ENCODE assay signal across 15 cellular contexts in genomic region chr14:96237641-96238040, GRCh38. TPM values are rescaled to one million over a fixed set of nuclear protein-coding genes. Genes with fewer than 3 reads are reported as not detected.
DNase-seq lines count a peak whose midpoint lies in the region; ATAC-seq and TF ChIP-seq lines count a peak whose summit lies in the region.
"Had no signal": no experiment of that assay in that cellular context is flagged by ENCODE, and none has a peak within 500 bp of the region (broad histone marks: within the 10 kb centered on the region; RNA-seq: fewer than 3 reads in every experiment).

No MANE protein-coding gene starts in this region.

- H2AFZ ChIP-seq in IMR-90 (replicated peaks; ENCODE audit: low read length, poor library complexity): no peak overlapping the region
- H2AFZ ChIP-seq: GM23338 had no signal

- H4K20me1 ChIP-seq in IMR-90 (ENCODE audit: insufficient read depth, low read length): peaks cover 15% of the 10 kb centered on the region

- no peak overlapping the region for H3K27ac ChIP-seq in IMR-90 (ENCODE audit: insufficient read depth, low read length)
- H3K27ac ChIP-seq in colonic mucosa: no peak overlapping the region

- dilution Hi-C loops in IMR-90 (cut with HindIII; ENCODE audit: low sequenced_read_pairs, unreplicated experiment): no loop called here

- H3K9ac ChIP-seq in IMR-90 (ENCODE audit: low read depth, low read length): no peak overlapping the region
- H3K9ac ChIP-seq in colonic mucosa (ENCODE audit: low read depth in 2 of 2, low read length in 2 of 2): no peak overlapping the region

- TF ChIP-seq RAD21 in IMR-90 (IDR thresholded peaks at IDR 0.05; ENCODE audit: low read length): no peak

- H4K8ac ChIP-seq in IMR-90 (ENCODE audit: low read depth in 2 of 2, low read length in 2 of 2): no peak overlapping the region

- H2BK120ac ChIP-seq in IMR-90 (ENCODE audit: low read depth, low read length): no peak overlapping the region

- H2BK5ac ChIP-seq in IMR-90 (ENCODE audit: low read depth, low read length, poor library complexity, severe bottlenecking): no peak overlapping the region

- no peak for TF ChIP-seq POLR2A in IMR-90 (IDR thresholded peaks at IDR 0.05; ENCODE audit: low read depth, low read length)

- no peak overlapping the region for H3K4ac ChIP-seq in IMR-90 (ENCODE audit: low read depth, low read length)

- ATAC-seq in IMR-90 (ENCODE audit: low read depth) (no peak), GM21825 (IDR thresholded peaks at IDR 0.05; ENCODE audit: unreplicated experiment) (no peak), HG02763 (IDR thresholded peaks at IDR 0.05; ENCODE audit: unreplicated experiment) (no peak)
- ATAC-seq: GM23338, HCT116 had no signal

- H3K9me1 ChIP-seq in IMR-90 (ENCODE audit: insufficient read depth, low read length): peaks cover 30% of the 10 kb centered on the region

- H3K14ac ChIP-seq in IMR-90 (replicated peaks; ENCODE audit: low read depth, low read length): no peak overlapping the region

- TF ChIP-seq CTCF in IMR-90 (conservative IDR thresholded peaks at IDR 0.05; ENCODE audit: low read depth, low read length) (no peak), colonic mucosa (IDR thresholded peaks at IDR 0.05) (no peak)

- H3K36me3 ChIP-seq in IMR-90 (ENCODE audit: control insufficient read depth, insufficient read depth, low read length): peaks cover 93% of the 10 kb centered on the region
- H3K36me3 ChIP-seq in colonic mucosa: peaks cover 6% of the 10 kb centered on the region

- in situ Hi-C loops in G401 (cut with HindIII; ENCODE audit: low sequenced_read_pairs) (no loop called here), IMR-90 (cut with MboI; ENCODE audit: low sequenced_read_pairs) (no loop called here)

- no TSS peak for BruUV-seq in IMR-90 (replicated peaks; lab: Mats Ljungman, UMichigan)

- H2BK20ac ChIP-seq in IMR-90 (ENCODE audit: low read depth, low read length): no peak overlapping the region

- DNase-seq in G401 (ENCODE audit: low spot score) (peak; percentile 74), IMR-90 (no peak), cerebellum (ENCODE audit: low spot score) (peak; percentile 59), colonic mucosa (no peak)
- DNase-seq: Calu3; CD4-positive, alpha-beta memory T cell; COR-L47; DMS53; DMS79 treated with DMSO at 0.1 percent for 48 hours; H9 had no signal

- CTCF ChIA-PET in IMR-90 (lab: Yijun Ruan, JAX): no interaction called here

- H3K79me1 ChIP-seq in IMR-90 (ENCODE audit: low read depth in 1 of 2, low read length in 2 of 2): peaks cover 43 to 84% of the 10 kb centered on the region in 2 experiments

- no peak overlapping the region for H3K56ac ChIP-seq in IMR-90 (ENCODE audit: extremely low read depth, insufficient read depth, low read length)

- no peak overlapping the region for H4K91ac ChIP-seq in IMR-90 (ENCODE audit: insufficient read depth, low read depth, low read length)

- H4K5ac ChIP-seq in IMR-90 (ENCODE audit: low read depth, low read length): no peak overlapping the region

- no peak overlapping the region for H3K23ac ChIP-seq in IMR-90 (ENCODE audit: low read depth, low read length)

- no peak overlapping the region for H2AK5ac ChIP-seq in IMR-90 (ENCODE audit: low read depth, low read length)

- peaks cover 11% of the 10 kb centered on the region for H3K4me1 ChIP-seq in IMR-90 (ENCODE audit: control insufficient read depth, insufficient read depth, low read length)
- no peaks in the 10 kb centered on the region for H3K4me1 ChIP-seq in colonic mucosa

- intact Hi-C loops in IMR-90 (cut with micrococcal nuclease): no loop called here
- intact Hi-C loops in colonic mucosa (cut with DNase I): no loop called here

- 80% methylated on average over 1 of the region's 2 CpGs; no CpG with 5 or more reads in 1 of the 2 experiments for WGBS in IMR-90 (ENCODE audit: extremely low coverage in 2 of 2, insufficient read length in 1 of 2), 2 experiments

- no peak overlapping the region for H3K4me3 ChIP-seq in IMR-90 (ENCODE audit: insufficient read depth, low read depth, low read length)
- no peak overlapping the region for H3K4me3 ChIP-seq in colonic mucosa
- H3K4me3 ChIP-seq: GM23338 had no signal

- no peaks in the 10 kb centered on the region for H3K9me3 ChIP-seq in IMR-90 (ENCODE audit: control insufficient read depth, insufficient read depth, low read length)
- H3K9me3 ChIP-seq in colonic mucosa: no peaks in the 10 kb centered on the region

- POLR2A ChIA-PET in IMR-90 (lab: Charles Lee; ENCODE audit: unreplicated experiment): no interaction called here

- peak overlapping the region; percentile 23 for H2AK9ac ChIP-seq in IMR-90 (replicated peaks; ENCODE audit: low read depth, low read length, poor library complexity)

- no peaks in the 10 kb centered on the region for H3K27me3 ChIP-seq in IMR-90 (ENCODE audit: control insufficient read depth, insufficient read depth, low read length)
- H3K27me3 ChIP-seq in colonic mucosa: no peaks in the 10 kb centered on the region

- no peak overlapping the region for H2BK15ac ChIP-seq in IMR-90 (ENCODE audit: low read depth, low read length)

- no peak overlapping the region for H3K4me2 ChIP-seq in IMR-90 (ENCODE audit: low read depth, low read length)
- H3K4me2 ChIP-seq: GM23338 had no signal

- H3K18ac ChIP-seq in IMR-90 (ENCODE audit: low read depth, low read length): no peak overlapping the region

TF ChIP-seq in IMR-90, 13 proteins besides CTCF, POLR2A, EP300 and RAD21:
- TF ChIP-seq RFX5 (IDR thresholded peaks at IDR 0.05; ENCODE audit: low read depth, low read length) (no peak), MAFK (IDR thresholded peaks at IDR 0.05; ENCODE audit: low read depth, low read length) (no peak), MAZ (IDR thresholded peaks at IDR 0.05; ENCODE audit: borderline replicate concordance, low read depth, low read length) (no peak), CHD1 (IDR thresholded peaks at IDR 0.05; ENCODE audit: low read depth, low read length) (no peak), CEBPB (IDR thresholded peaks at IDR 0.05; ENCODE audit: low read depth, low read length) (no peak), RCOR1 (IDR thresholded peaks at IDR 0.05; ENCODE audit: insufficient replicate concordance, low read length) (no peak), MXI1 (IDR thresholded peaks at IDR 0.05; ENCODE audit: borderline replicate concordance, low read depth, low read length) (no peak)
- TF ChIP-seq, protein P1, sequence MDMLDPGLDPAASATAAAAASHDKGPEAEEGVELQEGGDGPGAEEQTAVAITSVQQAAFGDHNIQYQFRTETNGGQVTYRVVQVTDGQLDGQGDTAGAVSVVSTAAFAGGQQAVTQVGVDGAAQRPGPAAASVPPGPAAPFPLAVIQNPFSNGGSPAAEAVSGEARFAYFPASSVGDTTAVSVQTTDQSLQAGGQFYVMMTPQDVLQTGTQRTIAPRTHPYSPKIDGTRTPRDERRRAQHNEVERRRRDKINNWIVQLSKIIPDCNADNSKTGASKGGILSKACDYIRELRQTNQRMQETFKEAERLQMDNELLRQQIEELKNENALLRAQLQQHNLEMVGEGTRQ (IDR thresholded peaks at IDR 0.05; ENCODE audit: low read depth, low read length): no peak
- TF ChIP-seq, protein P2, sequence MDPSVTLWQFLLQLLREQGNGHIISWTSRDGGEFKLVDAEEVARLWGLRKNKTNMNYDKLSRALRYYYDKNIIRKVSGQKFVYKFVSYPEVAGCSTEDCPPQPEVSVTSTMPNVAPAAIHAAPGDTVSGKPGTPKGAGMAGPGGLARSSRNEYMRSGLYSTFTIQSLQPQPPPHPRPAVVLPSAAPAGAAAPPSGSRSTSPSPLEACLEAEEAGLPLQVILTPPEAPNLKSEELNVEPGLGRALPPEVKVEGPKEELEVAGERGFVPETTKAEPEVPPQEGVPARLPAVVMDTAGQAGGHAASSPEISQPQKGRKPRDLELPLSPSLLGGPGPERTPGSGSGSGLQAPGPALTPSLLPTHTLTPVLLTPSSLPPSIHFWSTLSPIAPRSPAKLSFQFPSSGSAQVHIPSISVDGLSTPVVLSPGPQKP (IDR thresholded peaks at IDR 0.05; ENCODE audit: borderline replicate concordance, low read depth, low read length): no peak
TF ChIP-seq in IMR-90: peak in this region for 0.

RNA-seq across cellular contexts. Expression of gene BDKRB1, which starts 18.4 kb away (rescaled TPM):
- total RNA-seq in G401 (2014; rRNA removed; shearing (Covaris generic)): not detected in 2 replicates
- total RNA-seq in IMR-90 (2012; rRNA removed) (51.4 and 56.5 TPM in 2 replicates), cerebellum (not detected), colonic mucosa (1 to 10 TPM; 3.2 to 5.5 TPM)
- 130 and 142 TPM in 2 replicates for polyA plus RNA-seq in IMR-90 (2012; rRNA removed)
- polyA plus RNA-seq in IMR-90 (2012; cell fraction: cytosol; rRNA removed): 48.1 and 276 TPM in 2 replicates
- 226 and 290 TPM in 2 replicates for polyA plus RNA-seq in IMR-90 (2012; cell fraction: nucleus; rRNA removed; ENCODE audit: low replicate concordance)
- total RNA-seq: A673; Calu3; CD4-positive, alpha-beta memory T cell; GM23338; H9 had no signal
- polyA plus RNA-seq: CD4-positive, alpha-beta memory T cell; GM23338 had no signal

RNA-seq across cellular contexts. Expression of gene BDKRB2, which starts 33.0 kb away (rescaled TPM):
- total RNA-seq in G401 (2014; rRNA removed; shearing (Covaris generic)): not detected in 2 replicates
- total RNA-seq in IMR-90 (2012; rRNA removed) (60.5 and 73.1 TPM in 2 replicates), cerebellum (0.45 TPM), colonic mucosa (10 to 100 TPM; 11.3 to 23.3 TPM)
- 52.1 and 60.9 TPM in 2 replicates for polyA plus RNA-seq in IMR-90 (2012; rRNA removed)
- 32.4 and 87.1 TPM in 2 replicates for polyA plus RNA-seq in IMR-90 (2012; cell fraction: cytosol; rRNA removed)
- 63.4 and 68.9 TPM in 2 replicates for polyA plus RNA-seq in IMR-90 (2012; cell fraction: nucleus; rRNA removed; ENCODE audit: low replicate concordance)
- total RNA-seq: CD4-positive, alpha-beta memory T cell had no signal
- polyA plus RNA-seq: CD4-positive, alpha-beta memory T cell had no signal

Comparison
In these comparisons a context has a peak if more than half of its experiments do, and no peak if none do; other contexts are left out.
1. DNase-seq: peak in G401 (single experiment) and cerebellum (single experiment); none in IMR-90 (single experiment) and colonic mucosa (single experiment).